10 cellular contexts compared by ENCODE assay signal in the genomic region with DNA sequence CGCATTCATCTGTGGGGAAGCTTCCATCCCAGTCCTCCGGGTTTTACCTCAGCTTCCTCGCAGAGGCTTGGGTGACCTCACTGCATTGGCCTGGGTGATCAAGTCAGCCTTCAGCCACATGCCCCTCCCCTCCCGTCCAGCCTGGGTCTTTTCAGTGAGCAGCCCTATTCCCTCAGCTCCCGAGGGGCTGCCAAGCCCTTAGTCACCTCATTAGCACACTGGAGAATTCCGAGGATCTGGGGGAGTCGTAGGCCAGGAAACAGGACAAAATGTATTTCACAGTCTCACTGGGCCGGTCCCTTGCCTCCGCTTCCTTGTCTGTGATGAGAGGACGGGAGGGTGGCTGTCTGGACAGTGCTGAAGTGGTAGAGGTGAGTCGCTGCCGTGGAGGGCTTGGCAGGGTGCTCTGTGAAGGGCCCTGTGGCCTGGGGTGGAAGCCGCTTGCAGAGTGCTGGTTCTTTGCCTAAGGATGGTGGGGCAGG. TPM values are rescaled to one million over a fixed set of nuclear protein-coding genes. Genes with fewer than 3 reads are reported as not detected.
DNase-seq lines count a peak whose midpoint lies in the region; ATAC-seq and TF ChIP-seq lines count a peak whose summit lies in the region.
"Had no signal": no experiment of that assay in that cellular context is flagged by ENCODE, and none has a peak within 500 bp of the region (broad histone marks: within the 10 kb centered on the region; RNA-seq: fewer than 3 reads in every experiment).

No MANE protein-coding gene starts in this region.

- H3K27me3 Mint-ChIP-seq in activated CD4-positive, alpha-beta memory T cell treated with anti-CD3 and anti-CD28 coated beads for 36 hours = no peaks in the 10 kb centered on the region
- no peaks in the 10 kb centered on the region for H3K27me3 Mint-ChIP-seq in MCF 10A (ENCODE audit: insufficient read depth, unreplicated experiment)
- H3K27me3 Mint-ChIP-seq: activated naive CD4-positive, alpha-beta T cell treated with anti-CD3 and anti-CD28 coated beads, Interleukin-2, amount 10 ng/mL, durations not matched to agents 7 days and 5 days; IgD-negative memory B cell had no signal

- H3K4me1 Mint-ChIP-seq in activated CD4-positive, alpha-beta memory T cell treated with anti-CD3 and anti-CD28 coated beads for 36 hours (ENCODE audit: low read depth) = peaks cover 11% of the 10 kb centered on the region
- peaks cover 17% of the 10 kb centered on the region for H3K4me1 Mint-ChIP-seq in MCF 10A (ENCODE audit: insufficient read depth, unreplicated experiment)
- H3K4me1 Mint-ChIP-seq: activated naive CD4-positive, alpha-beta T cell treated with anti-CD3 and anti-CD28 coated beads, Interleukin-2, amount 10 ng/mL, durations not matched to agents 7 days and 5 days had no signal

- H3K9me2 ChIP-seq in hepatocyte (replicated peaks; ENCODE audit: insufficient read depth) = no peaks in the 10 kb centered on the region

- H3K9me3 ChIP-seq in hepatocyte (ENCODE audit: low read depth) (no peaks in the 10 kb centered on the region), gastrocnemius medialis (no peaks in the 10 kb centered on the region)

- H3K79me2 ChIP-seq in hepatocyte = peaks cover 98% of the 10 kb centered on the region

- in situ Hi-C loops in gastrocnemius medialis (cut with MboI; ENCODE audit: low sequenced_read_pairs in 4 of 4) = loop anchor here in 1 of 4 donors (10.0 kb wide), 1 partner anchor 46 kb away; no protein-coding TSS in a partner anchor

- TF ChIP-seq POLR2A in gastrocnemius medialis (IDR thresholded peaks at IDR 0.05) = no peak

- POLR2A ChIA-PET in activated CD4-positive, alpha-beta memory T cell treated with anti-CD3 and anti-CD28 coated beads for 36 hours (lab: Charles Lee) = no interaction called here
- POLR2A ChIA-PET in MCF 10A (lab: Yijun Ruan, JAX) = interaction anchor here (0.9 to 1.7 kb wide), 2 partner anchors 18 to 21 kb away, joined by 6 to 10 read pairs; partner anchors contain the start of gene KDM4B

- ATAC-seq in gastrocnemius medialis (peak; percentile 24 to 52), HG03175 (IDR thresholded peaks at IDR 0.05; ENCODE audit: unreplicated experiment) (no peak)

- H3K27ac ChIP-seq in hepatocyte = peak overlapping the region; percentile 55
- H3K27ac ChIP-seq in gastrocnemius medialis = peak overlapping the region; percentile 2 to 58 (median 22)

- H3K4me3 Mint-ChIP-seq in activated CD4-positive, alpha-beta memory T cell treated with anti-CD3 and anti-CD28 coated beads for 36 hours = no peak overlapping the region
- H3K4me3 Mint-ChIP-seq in MCF 10A (ENCODE audit: unreplicated experiment) = no peak overlapping the region
- H3K4me3 Mint-ChIP-seq: activated naive CD4-positive, alpha-beta T cell treated with anti-CD3 and anti-CD28 coated beads, Interleukin-2, amount 10 ng/mL, durations not matched to agents 7 days and 5 days; IgD-negative memory B cell had no signal

- intact Hi-C loops in gastrocnemius medialis (cut with DNase I; ENCODE audit: low total_unique reads) = no loop called here
- intact Hi-C loops in activated CD4-positive, alpha-beta memory T cell treated with anti-CD3 and anti-CD28 coated beads for 36 hours (cut with micrococcal nuclease) = no loop called here
- intact Hi-C loops in MCF 10A (cut with micrococcal nuclease) = no loop called here

- peak overlapping the region; percentile 56 for H3K4me2 ChIP-seq in hepatocyte

- CTCF ChIA-PET in activated CD4-positive, alpha-beta memory T cell treated with anti-CD3 and anti-CD28 coated beads for 36 hours (lab: Charles Lee) = interaction anchor here (0.7 to 1.5 kb wide), 2 partner anchors 13 to 485 kb away, joined by 6 read pairs; no protein-coding TSS in a partner anchor
- CTCF ChIA-PET in MCF 10A (lab: Yijun Ruan, JAX) = interaction anchor here (0.6 to 1.1 kb wide), 3 partner anchors 13 to 593 kb away, joined by 3 to 6 read pairs (median 3); no protein-coding TSS in a partner anchor

- peaks cover 12% of the 10 kb centered on the region for H3K36me3 Mint-ChIP-seq in activated CD4-positive, alpha-beta memory T cell treated with anti-CD3 and anti-CD28 coated beads for 36 hours
- peaks cover 12% of the 10 kb centered on the region for H3K36me3 Mint-ChIP-seq in MCF 10A (ENCODE audit: insufficient read depth, unreplicated experiment)

- WGBS in hepatocyte (ENCODE audit: low lambda C conversion rate, missing lambda C conversion rate) = 60% methylated on average over 13 of the region's 13 CpGs

- H4K20me1 ChIP-seq in hepatocyte (ENCODE audit: insufficient read depth, poor library complexity, severe bottlenecking) = peaks cover 97% of the 10 kb centered on the region

- peak; percentile 89 for DNase-seq in GM03348 (ENCODE audit: low spot score)
- peak; percentile 89 for DNase-seq in amniotic epithelial cell (ENCODE audit: low read depth)
- DNase-seq in hepatocyte (ENCODE audit: low spot score) = no peak
- DNase-seq in gastrocnemius medialis = no peak
- no peak for DNase-seq in activated CD4-positive, alpha-beta T cell treated with anti-CD3 and anti-CD28 coated beads for 48 hours
- DNase-seq in activated CD4-positive, alpha-beta memory T cell treated with anti-CD3 and anti-CD28 coated beads for 36 hours = no peak
- no peak for DNase-seq in MCF 10A (ENCODE audit: unreplicated experiment)
- DNase-seq: activated naive CD4-positive, alpha-beta T cell treated with anti-CD3 and anti-CD28 coated beads, Interleukin-2, amount 10 ng/mL, durations not matched to agents 7 days and 5 days had no signal

- H3K27ac Mint-ChIP-seq in activated CD4-positive, alpha-beta memory T cell treated with anti-CD3 and anti-CD28 coated beads for 36 hours = no peak overlapping the region
- no peak overlapping the region for H3K27ac Mint-ChIP-seq in MCF 10A (ENCODE audit: low read depth, unreplicated experiment)
- H3K27ac Mint-ChIP-seq: activated naive CD4-positive, alpha-beta T cell treated with anti-CD3 and anti-CD28 coated beads, Interleukin-2, amount 10 ng/mL, durations not matched to agents 7 days and 5 days; IgD-negative memory B cell had no signal

- H2AFZ ChIP-seq in hepatocyte = no peak overlapping the region

- H3K4me3 ChIP-seq in hepatocyte (no peak overlapping the region), gastrocnemius medialis (no peak overlapping the region)

- no TSS peak for BruUV-seq in MCF 10A (replicated peaks; lab: Mats Ljungman, UMichigan)

- peaks cover 18% of the 10 kb centered on the region for H3K4me1 ChIP-seq in hepatocyte (ENCODE audit: insufficient read depth)
- peaks cover 48 to 57% of the 10 kb centered on the region in 2 donors for H3K4me1 ChIP-seq in gastrocnemius medialis

- H3K36me3 ChIP-seq in hepatocyte (replicated peaks; ENCODE audit: insufficient read depth, low read depth) (no peaks in the 10 kb centered on the region), gastrocnemius medialis (no peaks in the 10 kb centered on the region)

- H3K9me3 Mint-ChIP-seq in activated CD4-positive, alpha-beta memory T cell treated with anti-CD3 and anti-CD28 coated beads for 36 hours = peaks cover 11% of the 10 kb centered on the region
- H3K9me3 Mint-ChIP-seq in MCF 10A (ENCODE audit: unreplicated experiment) = no peaks in the 10 kb centered on the region
- H3K9me3 Mint-ChIP-seq: activated naive CD4-positive, alpha-beta T cell treated with anti-CD3 and anti-CD28 coated beads, Interleukin-2, amount 10 ng/mL, durations not matched to agents 7 days and 5 days had no signal

- no peak for TF ChIP-seq CTCF in hepatocyte (IDR thresholded peaks at IDR 0.05; ENCODE audit: poor library complexity)
- TF ChIP-seq CTCF in gastrocnemius medialis (IDR thresholded peaks at IDR 0.05 in 4 of 5, conservative IDR thresholded peaks at IDR 0.05 in 1 of 5) = no peak
- no peak for TF ChIP-seq CTCF in MCF 10A (IDR thresholded peaks at IDR 0.05; ENCODE audit: unreplicated experiment)

- H3K27me3 ChIP-seq in hepatocyte = no peaks in the 10 kb centered on the region
- no peaks in the 10 kb centered on the region for H3K27me3 ChIP-seq in gastrocnemius medialis

RNA-seq across cellular contexts. Expression of gene KDM4B, which starts 19.9 kb away (rescaled TPM):
- total RNA-seq in hepatocyte = 18.4 and 22.2 TPM in 2 replicates
- polyA plus RNA-seq in hepatocyte = 29.6 and 34.0 TPM in 2 replicates
- 10 to 100 TPM; 40.9 to 61.4 (median 46.4) TPM for total RNA-seq in gastrocnemius medialis
- total RNA-seq in activated CD4-positive, alpha-beta memory T cell treated with anti-CD3 and anti-CD28 coated beads for 36 hours = 10 to 100 TPM; 19.2 to 20.6 TPM
- 34.4 and 36.3 TPM in 2 replicates for total RNA-seq in MCF 10A (2022)

Comparison
In these comparisons a context has a peak if more than half of its experiments do, and no peak if none do; other contexts are left out.
1. DNase-seq: peak in GM03348 (single experiment) and amniotic epithelial cell (single experiment); none in hepatocyte (single experiment), gastrocnemius medialis (0 of 2), activated CD4-positive, alpha-beta T cell treated with anti-CD3 and anti-CD28 coated beads for 48 hours (single experiment), activated CD4-positive, alpha-beta memory T cell treated with anti-CD3 and anti-CD28 coated beads for 36 hours (single experiment) and MCF 10A (single experiment).